ENCODE assay signal across 22 cellular contexts in the genomic region with DNA sequence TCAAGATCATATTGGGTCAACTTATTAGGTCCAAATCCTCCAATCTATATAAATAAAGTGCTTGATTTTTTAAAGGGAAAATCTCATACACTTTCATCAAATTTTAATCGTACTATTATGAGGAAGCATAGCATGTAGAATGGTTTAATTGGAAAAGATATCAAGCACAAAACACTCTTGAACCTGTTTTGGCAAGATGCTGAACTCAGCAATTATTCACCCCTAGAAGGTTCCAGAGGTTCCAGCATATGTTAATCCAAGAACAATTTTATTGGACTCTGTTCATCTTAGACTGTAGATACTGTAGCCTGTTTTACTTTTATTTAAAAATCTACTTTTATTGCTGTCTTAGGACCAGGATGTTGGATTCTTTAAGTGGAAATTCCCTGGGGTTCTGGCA.
"Had no signal": no experiment of that assay in that cellular context is flagged by ENCODE, and none has a peak within 500 bp of the region (broad histone marks: within the 10 kb centered on the region; RNA-seq: fewer than 3 reads in every experiment).

No MANE protein-coding gene starts in this region.

- FAIRE-seq: RCC 7860 had no signal

- DNase-seq: Karpas-422, KG1, MG63, NCI-H1092, NCI-H1105 treated with DMSO at 0.1 percent for 48 hours, NCI-H1417 treated with DMSO at 0.1 percent for 48 hours, NCI-H146, NCI-H187, NCI-H2029, NCI-H2081 treated with DMSO at 0.1 percent for 48 hours, NCI-H2171, NCI-H226, NCI-H446, NCI-H510A, NCI-H524 treated with DMSO at 0.1 percent for 48 hours, NCI-H774, Right ventricle myocardium superior, RPMI8226, SIG-M5 had no signal

- H3K9me3 ChIP-seq: MG63, SJSA1 had no signal

- H3K4me1 ChIP-seq: SJSA1 had no signal

- H3K27ac ChIP-seq: SJSA1, SK-N-MC had no signal

- H3K27me3 ChIP-seq: MG63, SJSA1 had no signal

- H3K4me3 ChIP-seq: MG63, SJSA1, SK-N-MC had no signal

- H3K36me3 ChIP-seq: MG63, SJSA1 had no signal
